In the genomic region with DNA sequence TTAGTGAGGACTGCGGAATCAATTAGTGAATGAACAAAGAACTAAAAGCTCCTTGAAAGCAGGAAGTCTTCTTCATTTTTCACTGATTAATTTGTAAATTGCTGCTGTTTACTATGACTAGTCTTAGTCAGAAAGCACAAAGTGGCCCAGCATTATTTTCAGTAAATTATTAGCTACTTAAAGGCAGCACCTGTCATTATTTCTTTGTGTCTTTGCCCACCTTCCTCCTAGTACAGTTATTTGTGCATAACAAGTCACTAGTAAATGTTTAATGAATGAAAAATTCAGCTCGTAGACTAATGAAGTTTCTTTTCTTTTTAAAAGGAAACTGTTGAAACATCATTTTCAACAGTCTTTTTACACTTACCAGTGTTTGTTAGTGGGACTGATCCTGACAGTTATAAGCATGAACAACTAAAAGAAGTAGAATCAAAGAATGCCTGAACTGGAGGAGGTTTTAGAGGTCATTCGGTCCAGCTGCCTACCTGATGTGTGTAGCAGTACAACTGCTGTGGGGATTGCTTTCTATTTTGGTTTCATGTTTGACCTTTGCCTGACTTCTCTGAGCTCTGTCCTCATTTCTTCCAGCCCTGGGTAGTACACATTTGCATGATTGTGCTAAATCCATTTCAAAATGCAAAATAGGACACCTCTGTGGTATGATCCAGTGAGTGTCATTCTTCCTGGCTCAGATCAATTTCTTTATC, we compare ENCODE assay signal across 16 cellular contexts.
DNase-seq lines count a peak whose midpoint lies in the region; ATAC-seq and TF ChIP-seq lines count a peak whose summit lies in the region.
"Had no signal": no experiment of that assay in that cellular context is flagged by ENCODE, and none has a peak within 500 bp of the region (broad histone marks: within the 10 kb centered on the region; RNA-seq: fewer than 3 reads in every experiment).

No MANE protein-coding gene starts in this region.

- no peak for TF ChIP-seq CTCF in SU-DHL-6 (IDR thresholded peaks at IDR 0.05; ENCODE audit: insufficient read depth, low read length, poor library complexity, severe bottlenecking)

- H3K9me3 ChIP-seq in SU-DHL-6 (ENCODE audit: insufficient read depth, low read length): no peaks in the 10 kb centered on the region

- no peaks in the 10 kb centered on the region for H3K36me3 ChIP-seq in SU-DHL-6 (ENCODE audit: low read length)

- H2AFZ ChIP-seq in SU-DHL-6 (ENCODE audit: low read depth, low read length, severe bottlenecking): peak overlapping the region; percentile 62

- H3K4me2 ChIP-seq in SU-DHL-6 (ENCODE audit: low read depth, low read length, poor library complexity, severe bottlenecking): peak overlapping the region; percentile 69

- no peaks in the 10 kb centered on the region for H3F3A ChIP-seq in SU-DHL-6 (ENCODE audit: insufficient read depth)

- peak overlapping the region; percentile 72 for H3K27ac ChIP-seq in SU-DHL-6 (ENCODE audit: low read depth, low read length)

- peak overlapping the region; percentile 29 for H3K4me3 ChIP-seq in SU-DHL-6 (ENCODE audit: insufficient read depth, low read length, poor library complexity, severe bottlenecking)

- DNase-seq in DMS53 (lab: John Stamatoyannopoulos, UW): no peak
- DNase-seq in SKM-1 treated with dmso at 0.1 percent for 144 hours (lab: John Stamatoyannopoulos, UW; ENCODE audit: unreplicated experiment): no peak
- DNase-seq in germinal center (ENCODE audit: low spot score): no peak
- DNase-seq in cerebellar nuclear complex (lab: John Stamatoyannopoulos, UW): no peak
- DNase-seq: activated CD4-positive, CD25-positive, alpha-beta regulatory T cell; activated naive CD4-positive, alpha-beta T cell treated with Interleukin-2 at 50 U/mL for 16 hours; AML-193; effector memory CD4-positive, alpha-beta T cell; naive thymus-derived CD8-positive, alpha-beta T cell; NCI-H2081 treated with DMSO at 0.1 percent for 48 hours; stimulated activated CD4-positive, alpha-beta T cell treated with anti-CD3 and anti-CD28 coated beads, Interleukin-4, amount 100 ng/mL, for 1 hour had no signal

- H3K79me2 ChIP-seq in SU-DHL-6 (ENCODE audit: insufficient read depth, low read length): no peaks in the 10 kb centered on the region

- no peaks in the 10 kb centered on the region for H3K27me3 ChIP-seq in SU-DHL-6 (ENCODE audit: low read length)

- no peaks in the 10 kb centered on the region for H4K20me1 ChIP-seq in SU-DHL-6 (ENCODE audit: low read depth, low read length)

- H3K9ac ChIP-seq in SU-DHL-6 (ENCODE audit: low read length): peak overlapping the region; percentile 40

- H3K9me2 ChIP-seq in SU-DHL-6 (replicated peaks; ENCODE audit: insufficient read depth, low read length): no peaks in the 10 kb centered on the region

- ATAC-seq in GM18502 (IDR thresholded peaks at IDR 0.05; ENCODE audit: poor library complexity, unreplicated experiment) (peak; percentile 91), GM19467 (IDR thresholded peaks at IDR 0.05; ENCODE audit: unreplicated experiment) (peak; percentile 99), HG02970 (IDR thresholded peaks at IDR 0.05; ENCODE audit: low FRiP score, unreplicated experiment) (peak; percentile 87)
- ATAC-seq: naive thymus-derived CD8-positive, alpha-beta T cell; Panc1 had no signal
